ENCODE assay signal across 8 cellular contexts in genomic region chr9:99433555-99433954, GRCh38.
DNase-seq lines count a peak whose midpoint lies in the region; ATAC-seq, FAIRE-seq and TF ChIP-seq lines count a peak whose summit lies in the region.

No MANE protein-coding gene starts in this region.

- H3K4me1 ChIP-seq in A549 (peaks cover 11% of the 10 kb centered on the region), lower lobe of right lung (peaks cover 9% of the 10 kb centered on the region)

- FAIRE-seq in A549 (lab: Jason Lieb, UNC), result no peak

- intact Hi-C loops in lower lobe of right lung (cut with DNase I), result no loop called here

- TF ChIP-seq POLR2A in A549 (IDR thresholded peaks at IDR 0.05; ENCODE audit: low read length), result no peak

- H3K27me3 Mint-ChIP-seq in stimulated activated naive CD8-positive, alpha-beta T cell treated with anti-CD3 and anti-CD28 coated beads, Interleukin-15, amount 100 ng/mL, for 72 hours, result no peaks in the 10 kb centered on the region

- no peak overlapping the region for H3K4me3 ChIP-seq in A549
- H3K4me3 ChIP-seq in lower lobe of right lung, result no peak overlapping the region

- H3K9me3 ChIP-seq in A549, result no peaks in the 10 kb centered on the region
- no peaks in the 10 kb centered on the region for H3K9me3 ChIP-seq in lower lobe of right lung

- no peaks in the 10 kb centered on the region for H3K36me3 ChIP-seq in lower lobe of right lung

- no peaks in the 10 kb centered on the region for H3K27me3 ChIP-seq in lower lobe of right lung (ENCODE audit: low read depth)

- H3K4me3 Mint-ChIP-seq in stimulated activated naive CD8-positive, alpha-beta T cell treated with anti-CD3 and anti-CD28 coated beads, Interleukin-15, amount 100 ng/mL, for 72 hours, result no peak overlapping the region

- peak overlapping the region; percentile 4; the same call in 2 of the 3 replicates for H3K4me2 ChIP-seq in A549

- TF ChIP-seq CTCF in A549 (IDR thresholded peaks at IDR 0.05) (no peak), lower lobe of right lung (IDR thresholded peaks at IDR 0.05) (no peak)

- no peak for TF ChIP-seq RAD21 in A549 (conservative IDR thresholded peaks at IDR 0.05 in 1 of 2, IDR thresholded peaks at IDR 0.05 in 1 of 2)

- peak overlapping the region; percentile 90 to 94 for H3K27ac Mint-ChIP-seq in stimulated activated naive CD8-positive, alpha-beta T cell treated with anti-CD3 and anti-CD28 coated beads, Interleukin-15, amount 100 ng/mL, for 72 hours

- H3K27ac ChIP-seq in A549, result peak overlapping the region in 1 of 2 experiments; percentile 52; a peak in 2 of 6 replicates
- no peak overlapping the region for H3K27ac ChIP-seq in lower lobe of right lung

- WGBS in A549 (ENCODE audit: missing lambda C conversion rate), result 3% methylated on average over 3 of the region's 3 CpGs

- peaks cover 18% of the 10 kb centered on the region for H3K4me1 Mint-ChIP-seq in stimulated activated naive CD8-positive, alpha-beta T cell treated with anti-CD3 and anti-CD28 coated beads, Interleukin-15, amount 100 ng/mL, for 72 hours

- TF ChIP-seq EP300 in A549 (IDR thresholded peaks at IDR 0.05), result no peak

- DNase-seq in A549 (ENCODE audit: low read depth in 1 of 2, low spot score in 1 of 2) (peak; percentile 56 to 63), SIG-M5 (lab: John Stamatoyannopoulos, UW) (peak; percentile 17), amniotic stem cell (lab: John Stamatoyannopoulos, UW) (peak; percentile 65), lower lobe of right lung (peak; percentile 68), cortex of kidney (lab: John Stamatoyannopoulos, UW) (no peak)
- DNase-seq in stimulated activated naive CD8-positive, alpha-beta T cell treated with anti-CD3 and anti-CD28 coated beads, Interleukin-15, amount 100 ng/mL, for 72 hours, result peak; percentile 66 to 77

- H3K9me3 Mint-ChIP-seq in stimulated activated naive CD8-positive, alpha-beta T cell treated with anti-CD3 and anti-CD28 coated beads, Interleukin-15, amount 100 ng/mL, for 72 hours, result no peaks in the 10 kb centered on the region

- ATAC-seq in A549, result peak; percentile 95 to 96
- ATAC-seq in GM19025 (IDR thresholded peaks at IDR 0.05; ENCODE audit: low read depth, unreplicated experiment), result peak; percentile 99
- ATAC-seq in HG03066 (IDR thresholded peaks at IDR 0.05; ENCODE audit: low read depth, unreplicated experiment), result peak; percentile 98
- peak; percentile 93 for ATAC-seq in lower lobe of right lung
- ATAC-seq in stimulated activated naive CD8-positive, alpha-beta T cell treated with anti-CD3 and anti-CD28 coated beads, Interleukin-15, amount 100 ng/mL, for 72 hours, result peak; percentile 100

- CTCF ChIA-PET in A549 (lab: Yijun Ruan, JAX), result interaction anchor here (1.0 kb wide), 1 partner anchor 10 kb away, joined by 4 read pairs; no protein-coding TSS in a partner anchor

- POLR2A ChIA-PET in A549 (lab: Yijun Ruan, JAX), result no interaction called here

TF ChIP-seq in A549, 52 proteins besides CTCF, POLR2A, EP300 and RAD21:
- TF ChIP-seq JUN (IDR thresholded peaks at IDR 0.05) (no peak), JUNB (IDR thresholded peaks at IDR 0.05) (peak; percentile 20; the same call in 1 of the 2 replicates), FOSL2 (IDR thresholded peaks at IDR 0.05) (peak; percentile 53; the same call in 1 of the 2 replicates), FOSL2 (CRISPR knock-in tag; IDR thresholded peaks at IDR 0.05) (peak; percentile 77)
